ENCODE assay signal across 1 cellular context in genomic region chr11:119189393-119189792, GRCh38.
TF ChIP-seq lines count a peak whose summit lies in the region.

No MANE protein-coding gene starts in this region.

TF ChIP-seq in HCT116, 20 proteins besides CTCF, POLR2A, EP300 and RAD21:
- TF ChIP-seq REST (IDR thresholded peaks at IDR 0.05; ENCODE audit: low read depth), result no peak
- no peak for TF ChIP-seq ZNF274 (IDR thresholded peaks at IDR 0.05; ENCODE audit: low read depth, low read length)
- no peak for TF ChIP-seq ZFX (IDR thresholded peaks at IDR 0.05)
- no peak for TF ChIP-seq SRF (IDR thresholded peaks at IDR 0.05; ENCODE audit: low read depth)
- TF ChIP-seq JUND (IDR thresholded peaks at IDR 0.05), result no peak
- no peak for TF ChIP-seq EZH2 (IDR thresholded peaks at IDR 0.05)
- no peak for TF ChIP-seq SP1 (IDR thresholded peaks at IDR 0.05; ENCODE audit: low read depth)
- no peak for TF ChIP-seq MAX (IDR thresholded peaks at IDR 0.05)
- no peak for TF ChIP-seq YY1 (IDR thresholded peaks at IDR 0.05; ENCODE audit: extremely low read depth, insufficient replicate concordance, low read depth, low read length)
- TF ChIP-seq ELF1 (IDR thresholded peaks at IDR 0.05; ENCODE audit: borderline replicate concordance, low read depth), result no peak
- no peak for TF ChIP-seq POLR2AphosphoS5 (IDR thresholded peaks at IDR 0.05; ENCODE audit: low read depth, low read length)
